ENCODE assay signal across 8 cellular contexts in genomic region chr16:637081-638018, GRCh38. TPM values are rescaled to one million over a fixed set of nuclear protein-coding genes. Genes with fewer than 3 reads are reported as not detected.
DNase-seq lines count a peak whose midpoint lies in the region; ATAC-seq and TF ChIP-seq lines count a peak whose summit lies in the region.

No MANE protein-coding gene starts in this region.

- peaks cover 0 to 6% (median 0%) of the 10 kb centered on the region in 5 donors for H3K27me3 Mint-ChIP-seq in naive thymus-derived CD4-positive, alpha-beta T cell

- H3K4me1 ChIP-seq in esophagus squamous epithelium = peaks cover 18 to 46% (median 25%) of the 10 kb centered on the region in 3 donors
- peaks cover 5 to 14% of the 10 kb centered on the region in 2 donors for H3K4me1 ChIP-seq in naive thymus-derived CD4-positive, alpha-beta T cell (ENCODE audit: control insufficient read depth in 2 of 2, insufficient read depth in 2 of 2, low read length in 2 of 2)

- H3K9me3 ChIP-seq in esophagus squamous epithelium = no peaks in the 10 kb centered on the region
- H3K9me3 ChIP-seq in naive thymus-derived CD4-positive, alpha-beta T cell (ENCODE audit: control insufficient read depth in 2 of 3, low read length in 3 of 3) = no peaks in the 10 kb centered on the region

- H3K36me3 Mint-ChIP-seq in naive thymus-derived CD4-positive, alpha-beta T cell = no peaks in the 10 kb centered on the region

- TF ChIP-seq POLR2A in esophagus squamous epithelium (IDR thresholded peaks at IDR 0.05) = no peak

- H3K4me3 ChIP-seq in esophagus squamous epithelium = peak overlapping the region; percentile 72 to 93 (median 82)
- H3K4me3 ChIP-seq in naive thymus-derived CD4-positive, alpha-beta T cell (ENCODE audit: low read length) = peak overlapping the region; percentile 99

- no peak for TF ChIP-seq CTCF in esophagus squamous epithelium (IDR thresholded peaks at IDR 0.05)

- H3K27ac ChIP-seq in esophagus squamous epithelium = peak overlapping the region; percentile 85 to 99 (median 96)
- peak overlapping the region; percentile 76 for H3K27ac ChIP-seq in naive thymus-derived CD4-positive, alpha-beta T cell (ENCODE audit: low read depth, low read length)

- CTCF ChIA-PET in naive thymus-derived CD4-positive, alpha-beta T cell (lab: Charles Lee) = interaction anchor here (0.6 to 1.1 kb wide), 2 partner anchors 30 to 799 kb away, joined by 3 read pairs; partner anchors contain the start of gene RHOT2

- H3K4me1 Mint-ChIP-seq in naive thymus-derived CD4-positive, alpha-beta T cell = peaks cover 0 to 13% (median 10%) of the 10 kb centered on the region in 7 donors

- POLR2A ChIA-PET in naive thymus-derived CD4-positive, alpha-beta T cell (lab: Charles Lee) = interaction anchor here (1.2 to 4.5 kb wide), 9 partner anchors 11 to 1146 kb away, joined by 3 to 30 read pairs (median 5); partner anchors contain the start of genes NUBP2, RAB40C, RHOT2 and STUB1

- H3K9me3 Mint-ChIP-seq in naive thymus-derived CD4-positive, alpha-beta T cell = peaks cover 0 to 7% (median 0%) of the 10 kb centered on the region in 11 donors

- peak; percentile 45 for DNase-seq in NCI-H1105 (lab: John Stamatoyannopoulos, UW)
- no peak for DNase-seq in NCI-H1105 treated with DMSO at 0.1 percent for 48 hours (lab: John Stamatoyannopoulos, UW)
- peak; percentile 14 for DNase-seq in NCI-H2171 treated with DMSO at 0.1 percent for 48 hours (lab: John Stamatoyannopoulos, UW)
- DNase-seq in activated T-cell treated with anti-CD3 and anti-CD28 coated beads, Interleukin-2, amount 50 U/mL, for 48 hours = peak; percentile 91 to 92
- DNase-seq in esophagus squamous epithelium (lab: John Stamatoyannopoulos, UW) = no peak
- DNase-seq in naive thymus-derived CD4-positive, alpha-beta T cell = peak in 2 of 9 donors; percentile 86 to 89
- DNase-seq in stimulated activated CD8-positive, alpha-beta memory T cell treated with anti-CD3 and anti-CD28 coated beads, Interleukin-7, amount 100 ng/mL, for 4 hours (ENCODE audit: low read depth in 2 of 2) = peak; percentile 79 to 81

- peaks cover 0 to 27% (median 9%) of the 10 kb centered on the region in 3 donors for H3K36me3 ChIP-seq in esophagus squamous epithelium
- peaks cover 0 to 16% (median 0%) of the 10 kb centered on the region in 3 experiments for H3K36me3 ChIP-seq in naive thymus-derived CD4-positive, alpha-beta T cell (ENCODE audit: control insufficient read depth in 2 of 3, insufficient read depth in 3 of 3, low read length in 3 of 3)

- no peaks in the 10 kb centered on the region for H3K27me3 ChIP-seq in esophagus squamous epithelium
- no peaks in the 10 kb centered on the region for H3K27me3 ChIP-seq in naive thymus-derived CD4-positive, alpha-beta T cell (ENCODE audit: control insufficient read depth in 2 of 2, insufficient read depth in 2 of 2, low read length in 2 of 2)

- intact Hi-C loops in esophagus squamous epithelium (cut with DNase I) = no loop called here
- intact Hi-C loops in naive thymus-derived CD4-positive, alpha-beta T cell (cut with micrococcal nuclease) = loop anchor here (1.0 to 5.0 kb wide), 6 partner anchors 23 to 403 kb away; partner anchors contain the start of genes CHTF18 (in 1 of the 2), DECR2 (in 1 of the 2), FAM234A (in 1 of the 2) and NHLRC4 (in 1 of the 2)

- H3K27ac Mint-ChIP-seq in naive thymus-derived CD4-positive, alpha-beta T cell = peak overlapping the region; percentile 97 to 99 (median 99)

- WGBS in esophagus squamous epithelium, 2 donors = 5 to 86% methylated on average over 3 to 9 of the region's 53 CpGs

- ATAC-seq in naive thymus-derived CD4-positive, alpha-beta T cell = peak; percentile 84
- no peak for ATAC-seq in HG03342 (IDR thresholded peaks at IDR 0.05; ENCODE audit: unreplicated experiment)

- peak overlapping the region; percentile 92 to 99 (median 98) for H3K4me3 Mint-ChIP-seq in naive thymus-derived CD4-positive, alpha-beta T cell

RNA-seq across cellular contexts. Expression of gene METTL26, which starts 1.2 kb away (rescaled TPM):
- 100 to 1,000 TPM in 1 of 4 donors, 10 to 100 TPM in 3; 69.6 to 105 (median 79.9) TPM for total RNA-seq in esophagus squamous epithelium
- total RNA-seq in naive thymus-derived CD4-positive, alpha-beta T cell = 10 to 100 TPM; 41.7 to 97.5 (median 64.0) TPM
- 10 to 100 TPM; 95.8 to 96.9 TPM for polyA plus RNA-seq in naive thymus-derived CD4-positive, alpha-beta T cell

RNA-seq across cellular contexts. Expression of gene MCRIP2, which starts 4.3 kb away (rescaled TPM):
- total RNA-seq in esophagus squamous epithelium = 10 to 100 TPM; 17.3 to 35.6 (median 28.1) TPM
- 10 to 100 TPM; 21.4 to 33.6 (median 28.8) TPM for total RNA-seq in naive thymus-derived CD4-positive, alpha-beta T cell
- 10 to 100 TPM; 26.8 to 35.8 TPM for polyA plus RNA-seq in naive thymus-derived CD4-positive, alpha-beta T cell

RNA-seq across cellular contexts. Expression of gene WFIKKN1, which starts 6.6 kb away (rescaled TPM):
- total RNA-seq in esophagus squamous epithelium = 1 to 10 TPM in 1 of 4 donors, under 1 TPM in 3; under 0.01 to 1.8 (median 0.29) TPM
- under 1 TPM; 0.34 to 0.81 (median 0.56) TPM for total RNA-seq in naive thymus-derived CD4-positive, alpha-beta T cell
- polyA plus RNA-seq in naive thymus-derived CD4-positive, alpha-beta T cell = not detected

RNA-seq across cellular contexts. Expression of gene WDR90, which starts 11.8 kb away (rescaled TPM):
- 10 to 100 TPM in 3 of 4 donors, 1 to 10 TPM in 1; 7.2 to 26.5 (median 15.8) TPM for total RNA-seq in esophagus squamous epithelium
- total RNA-seq in naive thymus-derived CD4-positive, alpha-beta T cell = 10 to 100 TPM; 11.7 to 70.6 (median 13.9) TPM
- polyA plus RNA-seq in naive thymus-derived CD4-positive, alpha-beta T cell = under 1 TPM; 0.56 to 0.63 TPM

RNA-seq across cellular contexts. Expression of gene RHOT2, which starts 30.6 kb away (rescaled TPM):
- 10 to 100 TPM; 28.4 to 70.2 (median 48.9) TPM for total RNA-seq in esophagus squamous epithelium
- total RNA-seq in naive thymus-derived CD4-positive, alpha-beta T cell = 100 to 1,000 TPM; 145 to 232 (median 186) TPM
- 10 to 100 TPM; 32.7 to 56.7 TPM for polyA plus RNA-seq in naive thymus-derived CD4-positive, alpha-beta T cell

Comparison
In these comparisons a context has a peak if more than half of its experiments do, and no peak if none do; other contexts are left out.
1. DNase-seq: peak in NCI-H1105 (single experiment), NCI-H2171 treated with DMSO at 0.1 percent for 48 hours (single experiment), activated T-cell treated with anti-CD3 and anti-CD28 coated beads, Interleukin-2, amount 50 U/mL, for 48 hours (2 of 2) and stimulated activated CD8-positive, alpha-beta memory T cell treated with anti-CD3 and anti-CD28 coated beads, Interleukin-7, amount 100 ng/mL, for 4 hours (2 of 2); none in NCI-H1105 treated with DMSO at 0.1 percent for 48 hours (single experiment) and esophagus squamous epithelium (single experiment).